Comparison of ENCODE assay signal across 8 cellular contexts in the genomic region with DNA sequence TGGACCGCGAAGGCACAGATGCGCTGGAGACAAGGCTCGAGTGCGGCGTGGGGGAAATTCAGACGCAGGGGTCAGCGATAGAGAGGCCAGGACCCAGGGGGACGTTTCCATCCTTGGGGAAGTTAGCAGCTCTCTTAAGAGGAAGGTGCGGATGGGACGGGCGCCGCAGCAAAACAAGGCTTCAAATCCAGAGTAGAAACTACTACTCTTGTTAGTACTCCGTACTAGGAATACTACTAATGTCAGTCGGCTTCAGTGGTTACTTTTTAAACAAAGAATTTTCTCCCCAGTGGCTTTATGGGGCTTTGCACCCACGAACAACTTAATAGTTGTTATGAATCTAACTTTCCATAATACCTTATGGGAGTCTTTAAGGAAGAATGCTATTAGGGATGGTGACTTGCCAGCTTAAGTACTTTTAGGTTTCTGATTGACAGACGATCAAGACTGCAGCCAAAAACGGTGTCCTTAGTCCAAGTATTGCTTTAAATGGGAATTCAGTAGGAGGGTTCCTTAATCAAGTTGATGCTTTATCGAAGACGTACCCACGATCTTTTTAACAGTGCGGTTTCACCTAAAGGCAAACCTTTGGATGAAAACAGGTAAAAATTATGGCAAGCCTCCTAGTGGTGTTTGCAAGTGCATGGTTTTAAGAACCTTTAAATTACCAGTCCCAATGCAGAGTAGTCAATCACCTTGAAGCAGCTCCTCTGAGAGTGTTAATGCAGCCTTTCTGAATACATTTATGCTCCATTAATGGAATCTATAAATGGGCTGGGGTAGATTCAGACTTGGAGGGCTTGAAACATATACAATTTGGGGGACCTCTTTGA. TPM values are rescaled to one million over a fixed set of nuclear protein-coding genes. Genes with fewer than 3 reads are reported as not detected.
A peak's percentile ranks its signal among the peaks of the same experiment; 100 is the strongest.
DNase-seq lines count a peak whose midpoint lies in the region; ATAC-seq and TF ChIP-seq lines count a peak whose summit lies in the region.

No MANE protein-coding gene starts in this region.

- H3K27me3 Mint-ChIP-seq in brain = peaks cover 8% of the 10 kb centered on the region

- no peaks in the 10 kb centered on the region for H3K27me3 ChIP-seq in left ventricle myocardium inferior (ENCODE audit: low read depth)

- H3K4me3 Mint-ChIP-seq in brain = peak overlapping the region; percentile 81 to 95 (median 86)

- H3K36me3 ChIP-seq in left ventricle myocardium inferior = no peaks in the 10 kb centered on the region

- no peaks in the 10 kb centered on the region for H3K9me3 ChIP-seq in left ventricle myocardium inferior (replicated peaks)

- peak overlapping the region; percentile 93 to 97 (median 94) for H3K27ac Mint-ChIP-seq in brain

- H3K27ac ChIP-seq in left ventricle myocardium inferior (replicated peaks) (peak overlapping the region; percentile 98), temporal lobe (ENCODE audit: low read depth, low read length) (peak overlapping the region; percentile 88)

- ATAC-seq in Right ventricle myocardium inferior (no peak), HG02759 (IDR thresholded peaks at IDR 0.05; ENCODE audit: unreplicated experiment) (peak; percentile 19)

- H3K4me3 ChIP-seq in left ventricle myocardium inferior = peak overlapping the region; percentile 97

- peaks cover 47% of the 10 kb centered on the region for H3K4me1 ChIP-seq in left ventricle myocardium inferior

- intact Hi-C loops in left ventricle myocardium inferior (cut with micrococcal nuclease) = loop anchor here (5.0 kb wide), 1 partner anchor 57 kb away; no protein-coding TSS in a partner anchor
- intact Hi-C loops in Right ventricle myocardium inferior (cut with DNase I) = loop anchor here (1.0 kb wide), 2 partner anchors 17 to 57 kb away; no protein-coding TSS in a partner anchor

- peak; percentile 24 for TF ChIP-seq CTCF in left ventricle myocardium inferior (IDR thresholded peaks at IDR 0.05; ENCODE audit: borderline replicate concordance)
- TF ChIP-seq CTCF in brain (conservative IDR thresholded peaks at IDR 0.05) = peak; percentile 46 to 60

- no peak for DNase-seq in left ventricle myocardium inferior
- DNase-seq in Right ventricle myocardium inferior (ENCODE audit: missing footprints) = no peak
- peak; percentile 69 for DNase-seq in NCI-H510A (lab: John Stamatoyannopoulos, UW)
- DNase-seq in left kidney (ENCODE audit: low read depth, low spot score) = peak; percentile 37
- no peak for DNase-seq in stimulated activated CD4-positive, alpha-beta T cell treated with anti-CD3 and anti-CD28 coated beads, Interleukin-4, amount 100 ng/mL, for 4 hours

- H3K9me3 Mint-ChIP-seq in brain = no peaks in the 10 kb centered on the region

- H3K36me3 Mint-ChIP-seq in brain = no peaks in the 10 kb centered on the region

- H3K4me1 Mint-ChIP-seq in brain = peaks cover 38% of the 10 kb centered on the region

RNA-seq across cellular contexts. Expression of a gene that starts 0.9 kb away (rescaled TPM):
- total RNA-seq in left ventricle myocardium inferior (42.1 TPM), Right ventricle myocardium inferior (49.9 TPM), temporal lobe (13.3 TPM)
- polyA plus RNA-seq in brain (ENCODE audit: insufficient read depth, low read depth, low replicate concordance) = 5.6 TPM

RNA-seq across cellular contexts. Expression of a gene that starts 18.2 kb away (rescaled TPM):
- total RNA-seq in left ventricle myocardium inferior (0.96 TPM), Right ventricle myocardium inferior (1.1 TPM), temporal lobe (4.4 TPM)
- polyA plus RNA-seq in brain (ENCODE audit: insufficient read depth, low read depth, low replicate concordance) = 11.4 TPM

Comparison
In these comparisons a context has a peak if more than half of its experiments do, and no peak if none do; other contexts are left out.
1. DNase-seq: peak in NCI-H510A (single experiment) and left kidney (single experiment); none in left ventricle myocardium inferior (single experiment), Right ventricle myocardium inferior (single experiment) and stimulated activated CD4-positive, alpha-beta T cell treated with anti-CD3 and anti-CD28 coated beads, Interleukin-4, amount 100 ng/mL, for 4 hours (0 of 2).